In genomic region chr11:10096987-10097386, GRCh38 we compare ENCODE assay signal across 20 cellular contexts.
"Had no signal": no experiment of that assay in that cellular context is flagged by ENCODE, and none has a peak within 500 bp of the region (broad histone marks: within the 10 kb centered on the region; RNA-seq: fewer than 3 reads in every experiment).

No MANE protein-coding gene starts in this region.

- H3K36me3 ChIP-seq: right atrium auricular region, sigmoid colon had no signal

- H3K4me1 ChIP-seq: esophagus squamous epithelium, gastroesophageal sphincter, right atrium auricular region had no signal

- H3K27me3 ChIP-seq: esophagus squamous epithelium, gastroesophageal sphincter, left lung, right atrium auricular region, sigmoid colon had no signal

- H3K4me3 Mint-ChIP-seq: central memory CD8-positive, alpha-beta T cell; nephron had no signal

- H3K4me1 Mint-ChIP-seq: nephron had no signal

- ATAC-seq: gastroesophageal sphincter, left lung had no signal

- H3K27ac ChIP-seq: esophagus squamous epithelium, gastroesophageal sphincter, left lung, right atrium auricular region, sigmoid colon, skin epidermis had no signal

- DNase-seq: cortex of kidney; effector memory CD4-positive, alpha-beta T cell; esophagus squamous epithelium; foreskin fibroblast; hippocampal formation; islet precursor cell; left lung; mesenchymal stem cell; naive B cell; posterior cingulate gyrus; sigmoid colon; stimulated activated CD4-positive, alpha-beta T cell treated with anti-CD3 and anti-CD28 coated beads, Interleukin-2, amount 100 ng/mL, for 48 hours; stimulated activated naive CD4-positive, alpha-beta T cell treated with Interleukin-2 at 50 U/mL for 16 hours; trophoblast cell had no signal

- H3K4me3 ChIP-seq: esophagus squamous epithelium, gastroesophageal sphincter, left lung, lung, right atrium auricular region, sigmoid colon, skin epidermis had no signal

- H3K27me3 Mint-ChIP-seq: central memory CD8-positive, alpha-beta T cell; naive B cell had no signal

- H3K27ac Mint-ChIP-seq: naive B cell, nephron had no signal
